In genomic region chr16:72066747-72067146, GRCh38 we compare ENCODE assay signal across 9 cellular contexts. TPM values are rescaled to one million over a fixed set of nuclear protein-coding genes. Genes with fewer than 3 reads are reported as not detected.
A peak's percentile ranks its signal among the peaks of the same experiment; 100 is the strongest.
DNase-seq lines count a peak whose midpoint lies in the region; ATAC-seq, FAIRE-seq and TF ChIP-seq lines count a peak whose summit lies in the region.
"Had no signal": no experiment of that assay in that cellular context is flagged by ENCODE, and none has a peak within 500 bp of the region (broad histone marks: within the 10 kb centered on the region; RNA-seq: fewer than 3 reads in every experiment).

No MANE protein-coding gene starts in this region.

- CTCF ChIA-PET in GM12878 (lab: Yijun Ruan, JAX), result interaction anchor here (0.7 to 3.1 kb wide), 15 partner anchors 9 to 1812 kb away, joined by 3 to 27 read pairs (median 4); partner anchors contain the start of genes DHX38 and TXNL4B
- CTCF ChIA-PET in activated naive CD4-positive, alpha-beta T cell treated with anti-CD3 and anti-CD28 coated beads, Interleukin-2, amount 10 ng/mL, durations not matched to agents 7 days and 5 days (lab: Charles Lee), result interaction anchor here (1.0 to 2.1 kb wide), 7 partner anchors 11 to 49 kb away, joined by 3 to 13 read pairs (median 5); no protein-coding TSS in a partner anchor

- ATAC-seq in GM12878, result peak; percentile 84

- H4K20me1 ChIP-seq in GM12878 (ENCODE audit: control insufficient read depth, insufficient read depth), result no peaks in the 10 kb centered on the region

- no peaks in the 10 kb centered on the region for H3K4me1 Mint-ChIP-seq in immature natural killer cell
- no peaks in the 10 kb centered on the region for H3K4me1 Mint-ChIP-seq in activated naive CD4-positive, alpha-beta T cell treated with anti-CD3 and anti-CD28 coated beads, Interleukin-2, amount 10 ng/mL, durations not matched to agents 7 days and 5 days

- POLR2A ChIA-PET in GM12878 (lab: Charles Lee), result no interaction called here

- TF ChIP-seq POLR2A in GM12878 (IDR thresholded peaks at IDR 0.05; ENCODE audit: low read depth, low read length), result no peak
- no peak for TF ChIP-seq POLR2A in transverse colon (IDR thresholded peaks at IDR 0.05)
- no peak for TF ChIP-seq POLR2A in lower leg skin (IDR thresholded peaks at IDR 0.05)

- H3K27ac ChIP-seq in GM12878 (ENCODE audit: control insufficient read depth, insufficient read depth) (no peak overlapping the region), transverse colon (no peak overlapping the region)

- in situ Hi-C loops in GM12878 (cut with MboI) (no loop called here), transverse colon (cut with MboI; ENCODE audit: low pct_ligation_motif_present in 1 of 4, low pct_unique_long_range_greater_than_20kb in 1 of 4, low sequenced_read_pairs in 3 of 4) (no loop called here)

- no peak overlapping the region for H3K4me3 Mint-ChIP-seq in immature natural killer cell
- H3K4me3 Mint-ChIP-seq in activated naive CD4-positive, alpha-beta T cell treated with anti-CD3 and anti-CD28 coated beads, Interleukin-2, amount 10 ng/mL, durations not matched to agents 7 days and 5 days, result no peak overlapping the region

- RAD21 ChIA-PET in GM12878 (lab: Charles Lee; ENCODE audit: unreplicated experiment), result interaction anchor here (0.9 to 1.8 kb wide), 3 partner anchors 22 to 28 kb away, joined by 3 to 4 read pairs (median 3); partner anchors contain the start of gene TXNL4B

- H3K4me3 ChIP-seq in AG10803 (ENCODE audit: low read length), result no peak overlapping the region
- H3K4me3 ChIP-seq in GM12878, result no peak overlapping the region
- no peak overlapping the region for H3K4me3 ChIP-seq in transverse colon
- no peak overlapping the region for H3K4me3 ChIP-seq in lower leg skin (ENCODE audit: low read depth, poor library complexity, severe bottlenecking)

- no peaks in the 10 kb centered on the region for H3K36me3 ChIP-seq in GM12878 (ENCODE audit: control insufficient read depth in 2 of 2, insufficient read depth in 2 of 2, low read length in 1 of 2)
- H3K36me3 ChIP-seq in transverse colon, result no peaks in the 10 kb centered on the region

- H3K27me3 ChIP-seq in GM12878 (replicated peaks in 1 of 2; ENCODE audit: control insufficient read depth in 2 of 2, insufficient read depth in 2 of 2, low read length in 1 of 2) (no peaks in the 10 kb centered on the region), transverse colon (no peaks in the 10 kb centered on the region)

- no TSS peak for BruUV-seq in GM12878 (replicated peaks; lab: Mats Ljungman, UMichigan)

- TF ChIP-seq CTCF in AG10803 (conservative IDR thresholded peaks at IDR 0.05; ENCODE audit: low read length) (peak; percentile 68), GM12874 (IDR thresholded peaks at IDR 0.05; ENCODE audit: insufficient read depth, low read depth, low read length) (peak; percentile 58), GM12878 (IDR thresholded peaks at IDR 0.05 in 2 of 3, conservative IDR thresholded peaks at IDR 0.05 in 1 of 3; ENCODE audit: control insufficient read depth in 2 of 3, extremely low read depth in 1 of 3, insufficient read depth in 1 of 3, low read depth in 3 of 3, low read length in 3 of 3) (peak; percentile 55 to 57 (median 56)), transverse colon (IDR thresholded peaks at IDR 0.05) (peak in 4 of 5 experiments; percentile 36 to 51 (median 46)), lower leg skin (IDR thresholded peaks at IDR 0.05) (no peak)

- H2AFZ ChIP-seq in GM12878 (ENCODE audit: control insufficient read depth, low read depth, low read length), result no peak overlapping the region

- peaks cover 0 to 7% (median 0%) of the 10 kb centered on the region in 3 donors for H3K36me3 Mint-ChIP-seq in immature natural killer cell
- no peaks in the 10 kb centered on the region for H3K36me3 Mint-ChIP-seq in activated naive CD4-positive, alpha-beta T cell treated with anti-CD3 and anti-CD28 coated beads, Interleukin-2, amount 10 ng/mL, durations not matched to agents 7 days and 5 days

- DNase-seq in AG10803 (ENCODE audit: low read depth), result peak; percentile 51
- peak; percentile 2 for DNase-seq in NCI-H1105 (lab: John Stamatoyannopoulos, UW)
- DNase-seq in GM12878 (ENCODE audit: low read depth, low spot score), result no peak
- peak in 2 of 3 donors; percentile 5 for DNase-seq in immature natural killer cell
- no peak for DNase-seq in transverse colon
- DNase-seq in lower leg skin (ENCODE audit: low spot score in 2 of 2), result no peak
- no peak for DNase-seq in activated naive CD4-positive, alpha-beta T cell treated with anti-CD3 and anti-CD28 coated beads, Interleukin-2, amount 10 ng/mL, durations not matched to agents 7 days and 5 days

- no peak overlapping the region for H3K9ac ChIP-seq in GM12878 (ENCODE audit: control insufficient read depth, insufficient read depth, low read length)

- H3K27ac Mint-ChIP-seq in immature natural killer cell, result peak overlapping the region in 1 of 6 donors; percentile 53
- no peak overlapping the region for H3K27ac Mint-ChIP-seq in activated naive CD4-positive, alpha-beta T cell treated with anti-CD3 and anti-CD28 coated beads, Interleukin-2, amount 10 ng/mL, durations not matched to agents 7 days and 5 days

- H3K27me3 Mint-ChIP-seq in immature natural killer cell (ENCODE audit: low read depth in 3 of 3), result peaks cover 0 to 2% (median 1%) of the 10 kb centered on the region in 3 donors
- no peaks in the 10 kb centered on the region for H3K27me3 Mint-ChIP-seq in activated naive CD4-positive, alpha-beta T cell treated with anti-CD3 and anti-CD28 coated beads, Interleukin-2, amount 10 ng/mL, durations not matched to agents 7 days and 5 days

- no peak for TF ChIP-seq EP300 in GM12878 (IDR thresholded peaks at IDR 0.05; ENCODE audit: borderline replicate concordance in 1 of 2, control insufficient read depth in 1 of 2, low read depth in 2 of 2, low read length in 2 of 2)
- TF ChIP-seq EP300 in transverse colon (IDR thresholded peaks at IDR 0.05; ENCODE audit: low read depth), result no peak

- no peaks in the 10 kb centered on the region for H3K79me2 ChIP-seq in GM12878 (ENCODE audit: control insufficient read depth, insufficient read depth, low read length)

- TF ChIP-seq RAD21 in GM12878 (IDR thresholded peaks at IDR 0.05; ENCODE audit: insufficient read depth, low read depth, low read length), result peak; percentile 67

- SMC1A ChIA-PET in GM12878 (lab: Charles Lee; ENCODE audit: uncharacterized antibody, unreplicated experiment), result interaction anchor here (0.7 to 1.8 kb wide), 4 partner anchors 20 to 26 kb away, joined by 3 to 10 read pairs (median 3); partner anchors contain the start of genes DHX38 and TXNL4B

- no peaks in the 10 kb centered on the region for H3K9me3 ChIP-seq in GM12878 (replicated peaks; ENCODE audit: control insufficient read depth, insufficient read depth, low read length)
- H3K9me3 ChIP-seq in transverse colon, result no peaks in the 10 kb centered on the region

- H3K4me1 ChIP-seq in GM12878 (ENCODE audit: control insufficient read depth, insufficient read depth, low read length) (no peaks in the 10 kb centered on the region), transverse colon (no peaks in the 10 kb centered on the region)

- H3K4me2 ChIP-seq in GM12878 (ENCODE audit: control insufficient read depth, insufficient read depth), result no peak overlapping the region

- 0% methylated on average over 1 of the region's 1 CpG for WGBS in GM12878 (ENCODE audit: insufficient coverage, insufficient replicate concordance, low lambda C conversion rate, missing lambda C conversion rate)
- 0 to 10% methylated on average over 1 of the region's 1 CpG for WGBS in transverse colon (ENCODE audit: low coverage in 1 of 2), 2 donors
- WGBS in lower leg skin, 2 donors, result 0 to 6% methylated on average over 1 of the region's 1 CpG

- intact Hi-C loops in GM12878 (cut with micrococcal nuclease; ENCODE audit: unreplicated experiment), result loop anchor here (1.0 to 5.0 kb wide), 2 partner anchors 33 to 401 kb away; no protein-coding TSS in a partner anchor
- intact Hi-C loops in transverse colon (cut with DNase I; ENCODE audit: low total_unique reads), result loop anchor here (1.0 kb wide), 1 partner anchor 32 kb away; no protein-coding TSS in a partner anchor
- intact Hi-C loops in lower leg skin (cut with DNase I; ENCODE audit: low total_unique reads), result no loop called here

- no peaks in the 10 kb centered on the region for H3K9me3 Mint-ChIP-seq in immature natural killer cell
- no peaks in the 10 kb centered on the region for H3K9me3 Mint-ChIP-seq in activated naive CD4-positive, alpha-beta T cell treated with anti-CD3 and anti-CD28 coated beads, Interleukin-2, amount 10 ng/mL, durations not matched to agents 7 days and 5 days

- FAIRE-seq in GM12878 (lab: Jason Lieb, UNC), result no peak

RNA-seq across cellular contexts. Expression of gene HPR, which starts 3.7 kb away (rescaled TPM):
- not detected in 2 replicates for total RNA-seq in GM12878 (2013; cell fraction: nucleolus; rRNA removed)
- total RNA-seq in GM12878 (2014; rRNA removed) (not detected in 2 replicates), GM12878 (2014; rRNA removed; fragmentation: Illumina TruSeq; extraction: Trizol) (not detected in 2 replicates), GM12878 (2021) (not detected in 2 replicates), transverse colon (not detected), lower leg skin (1 to 10 TPM in 1 of 4 donors, under 1 TPM in 1, not detected in 2; 0.54 to 1.3 TPM)
- polyA plus RNA-seq in GM12878 (2011; ENCODE audit: low read depth), result not detected
- polyA plus RNA-seq in GM12878 (2011; rRNA removed) (not detected in 2 replicates), GM12878 (2014; fragmentation: Illumina TruSeq; extraction: Trizol) (not detected in 2 replicates), GM12878 (2014; fragmentation: Nextera tagmentation; extraction: Ambion mirVana) (not detected), GM12878 (2014; rRNA removed) (not detected in 2 replicates), GM12878 (2016; fragmentation: Nextera tagmentation; extraction: Ambion mirVana) (under 1 TPM in 1 of 2 experiments, not detected in 1; 0.15 TPM), immature natural killer cell (not detected)
- not detected in 2 replicates for polyA plus RNA-seq in GM12878 (2011; cell fraction: cytosol; rRNA removed)
- polyA plus RNA-seq in GM12878 (2011; cell fraction: nucleus; rRNA removed), result not detected in 2 replicates
- not detected in 2 replicates for polyA plus RNA-seq in GM12878 (2012)
- not detected in 2 replicates for polyA minus RNA-seq in GM12878 (2011; rRNA and poly(A)+ RNA removed)
- polyA minus RNA-seq in GM12878 (2011; cell fraction: cytosol; rRNA and poly(A)+ RNA removed), result not detected in 2 replicates
- not detected in 2 replicates for polyA minus RNA-seq in GM12878 (2011; cell fraction: nucleus; rRNA and poly(A)+ RNA removed)
- total RNA-seq: HT1080 had no signal

RNA-seq across cellular contexts. Expression of gene HP, which starts 12.4 kb away (rescaled TPM):
- total RNA-seq in GM12878 (2013; cell fraction: nucleolus; rRNA removed), result not detected in 2 replicates
- not detected in 2 replicates for total RNA-seq in GM12878 (2014; rRNA removed)
- total RNA-seq in GM12878 (2014; rRNA removed; fragmentation: Illumina TruSeq; extraction: Trizol), result not detected in 2 replicates
- total RNA-seq in GM12878 (2021), result 8.7 and 10.8 TPM in 2 replicates
- not detected for polyA plus RNA-seq in GM12878 (2011; ENCODE audit: low read depth)
- polyA plus RNA-seq in GM12878 (2011; rRNA removed), result not detected in 2 replicates
- not detected in 2 replicates for polyA plus RNA-seq in GM12878 (2011; cell fraction: cytosol; rRNA removed)
- polyA plus RNA-seq in GM12878 (2011; cell fraction: nucleus; rRNA removed), result not detected in 2 replicates
- polyA plus RNA-seq in GM12878 (2012), result 0.14 TPM in 1 of 2 replicates, not detected in the other
- not detected in 2 replicates for polyA plus RNA-seq in GM12878 (2014; fragmentation: Illumina TruSeq; extraction: Trizol)
- not detected for polyA plus RNA-seq in GM12878 (2014; fragmentation: Nextera tagmentation; extraction: Ambion mirVana)
- 0.03 TPM in 1 of 2 replicates, not detected in the other for polyA plus RNA-seq in GM12878 (2014; rRNA removed)
- polyA plus RNA-seq in GM12878 (2016; fragmentation: Nextera tagmentation; extraction: Ambion mirVana), result not detected
- polyA minus RNA-seq in GM12878 (2011; rRNA and poly(A)+ RNA removed), result not detected in 2 replicates
- not detected in 2 replicates for polyA minus RNA-seq in GM12878 (2011; cell fraction: cytosol; rRNA and poly(A)+ RNA removed)
- not detected in 2 replicates for polyA minus RNA-seq in GM12878 (2011; cell fraction: nucleus; rRNA and poly(A)+ RNA removed)
- polyA plus RNA-seq in immature natural killer cell, result not detected
- 1 to 10 TPM in 1 of 4 donors, not detected in 3; 1.9 TPM for total RNA-seq in transverse colon
- total RNA-seq in lower leg skin, result 1 to 10 TPM in 1 of 4 donors, not detected in 3; 1.3 TPM
- total RNA-seq: HT1080 had no signal

RNA-seq across cellular contexts. Expression of gene TXNL4B, which starts 26.7 kb away (rescaled TPM):
- 15.0 and 18.1 TPM in 2 replicates for total RNA-seq in GM12878 (2013; cell fraction: nucleolus; rRNA removed)
- total RNA-seq in GM12878 (2014; rRNA removed) (13.3 and 15.2 TPM in 2 replicates), GM12878 (2014; rRNA removed; fragmentation: Illumina TruSeq; extraction: Trizol) (11.1 TPM in 2 replicates), GM12878 (2021) (14.0 and 17.2 TPM in 2 replicates), transverse colon (10 to 100 TPM in 3 of 4 donors, 1 to 10 TPM in 1; 9.8 to 23.9 (median 12.8) TPM), lower leg skin (10 to 100 TPM; 10.5 to 12.4 (median 11.4) TPM)
- 8.4 TPM for polyA plus RNA-seq in GM12878 (2011; ENCODE audit: low read depth)
- polyA plus RNA-seq in GM12878 (2011; rRNA removed) (24.0 and 42.1 TPM in 2 replicates), GM12878 (2014; fragmentation: Illumina TruSeq; extraction: Trizol) (16.2 and 16.3 TPM in 2 replicates), GM12878 (2014; fragmentation: Nextera tagmentation; extraction: Ambion mirVana) (10 to 100 TPM; 13.8 to 15.5 TPM), GM12878 (2014; rRNA removed) (13.4 and 16.9 TPM in 2 replicates), GM12878 (2016; fragmentation: Nextera tagmentation; extraction: Ambion mirVana) (10 to 100 TPM; 22.6 TPM), immature natural killer cell (10 to 100 TPM in 2 of 3 donors, 1 to 10 TPM in 1; 9.6 to 18.3 (median 12.1) TPM)
- 14.6 and 16.4 TPM in 2 replicates for polyA plus RNA-seq in GM12878 (2011; cell fraction: cytosol; rRNA removed)
- 7.9 and 9.1 TPM in 2 replicates for polyA plus RNA-seq in GM12878 (2011; cell fraction: nucleus; rRNA removed)
- 10.7 and 11.5 TPM in 2 replicates for polyA plus RNA-seq in GM12878 (2012)
- 9.0 and 10.5 TPM in 2 replicates for polyA minus RNA-seq in GM12878 (2011; rRNA and poly(A)+ RNA removed)
- 4.4 and 5.4 TPM in 2 replicates for polyA minus RNA-seq in GM12878 (2011; cell fraction: cytosol; rRNA and poly(A)+ RNA removed)
- polyA minus RNA-seq in GM12878 (2011; cell fraction: nucleus; rRNA and poly(A)+ RNA removed), result 4.4 and 6.5 TPM in 2 replicates

RNA-seq across cellular contexts. Expression of gene DHX38, which starts 26.9 kb away (rescaled TPM):
- total RNA-seq in GM12878 (2013; cell fraction: nucleolus; rRNA removed), result 75.4 and 90.2 TPM in 2 replicates
- total RNA-seq in GM12878 (2014; rRNA removed) (47.7 and 48.8 TPM in 2 replicates), GM12878 (2014; rRNA removed; fragmentation: Illumina TruSeq; extraction: Trizol) (32.7 and 38.8 TPM in 2 replicates), GM12878 (2021) (67.0 and 67.8 TPM in 2 replicates), transverse colon (10 to 100 TPM; 37.6 to 60.8 (median 52.8) TPM), lower leg skin (10 to 100 TPM; 47.1 to 93.4 (median 51.2) TPM)
- 41.8 TPM for polyA plus RNA-seq in GM12878 (2011; ENCODE audit: low read depth)
- polyA plus RNA-seq in GM12878 (2011; rRNA removed) (23.9 and 35.7 TPM in 2 replicates), GM12878 (2014; fragmentation: Illumina TruSeq; extraction: Trizol) (39.0 and 40.3 TPM in 2 replicates), GM12878 (2014; fragmentation: Nextera tagmentation; extraction: Ambion mirVana) (1 to 10 TPM; 2.1 to 5.8 TPM), GM12878 (2014; rRNA removed) (51.7 and 60.3 TPM in 2 replicates), GM12878 (2016; fragmentation: Nextera tagmentation; extraction: Ambion mirVana) (10 to 100 TPM; 46.1 to 47.1 TPM), immature natural killer cell (10 to 100 TPM; 16.9 to 39.9 (median 20.6) TPM)
- polyA plus RNA-seq in GM12878 (2011; cell fraction: cytosol; rRNA removed), result 42.0 and 50.8 TPM in 2 replicates
- polyA plus RNA-seq in GM12878 (2011; cell fraction: nucleus; rRNA removed), result 179 and 255 TPM in 2 replicates
- polyA plus RNA-seq in GM12878 (2012), result 57.3 and 77.4 TPM in 2 replicates
- 65.1 and 79.6 TPM in 2 replicates for polyA minus RNA-seq in GM12878 (2011; rRNA and poly(A)+ RNA removed)
- polyA minus RNA-seq in GM12878 (2011; cell fraction: cytosol; rRNA and poly(A)+ RNA removed), result 23.4 and 33.1 TPM in 2 replicates
- polyA minus RNA-seq in GM12878 (2011; cell fraction: nucleus; rRNA and poly(A)+ RNA removed), result 41.0 and 69.0 TPM in 2 replicates

RNA-seq across cellular contexts. Expression of gene DHODH, which starts 58.2 kb away (rescaled TPM):
- 14.0 and 18.4 TPM in 2 replicates for total RNA-seq in GM12878 (2013; cell fraction: nucleolus; rRNA removed)
- total RNA-seq in GM12878 (2014; rRNA removed), result 10.7 and 12.5 TPM in 2 replicates
- total RNA-seq in GM12878 (2014; rRNA removed; fragmentation: Illumina TruSeq; extraction: Trizol), result 10.2 and 10.5 TPM in 2 replicates
- 14.3 and 18.9 TPM in 2 replicates for total RNA-seq in GM12878 (2021)
- polyA plus RNA-seq in GM12878 (2011; ENCODE audit: low read depth), result 5.7 TPM
- polyA plus RNA-seq in GM12878 (2011; rRNA removed), result 13.7 and 14.6 TPM in 2 replicates
- polyA plus RNA-seq in GM12878 (2011; cell fraction: cytosol; rRNA removed), result 13.1 and 15.5 TPM in 2 replicates
- 10.3 and 11.2 TPM in 2 replicates for polyA plus RNA-seq in GM12878 (2011; cell fraction: nucleus; rRNA removed)
- 6.2 and 6.9 TPM in 2 replicates for polyA plus RNA-seq in GM12878 (2012)
- 10.7 and 13.5 TPM in 2 replicates for polyA plus RNA-seq in GM12878 (2014; fragmentation: Illumina TruSeq; extraction: Trizol)
- 1 to 10 TPM; 3.4 to 4.1 TPM for polyA plus RNA-seq in GM12878 (2014; fragmentation: Nextera tagmentation; extraction: Ambion mirVana)
- polyA plus RNA-seq in GM12878 (2014; rRNA removed), result 12.5 and 12.9 TPM in 2 replicates
- polyA plus RNA-seq in GM12878 (2016; fragmentation: Nextera tagmentation; extraction: Ambion mirVana), result 10 to 100 TPM; 20.8 to 23.3 TPM
- polyA minus RNA-seq in GM12878 (2011; rRNA and poly(A)+ RNA removed), result 6.9 and 11.4 TPM in 2 replicates
- polyA minus RNA-seq in GM12878 (2011; cell fraction: cytosol; rRNA and poly(A)+ RNA removed), result 4.0 and 6.4 TPM in 2 replicates
- 7.0 and 15.0 TPM in 2 replicates for polyA minus RNA-seq in GM12878 (2011; cell fraction: nucleus; rRNA and poly(A)+ RNA removed)
- 1 to 10 TPM in 2 of 3 donors, under 1 TPM in 1; 0.34 to 7.2 (median 5.9) TPM for polyA plus RNA-seq in immature natural killer cell
- 1 to 10 TPM in 2 of 4 donors, under 1 TPM in 1, not detected in 1; 0.75 to 4.8 (median 1.6) TPM for total RNA-seq in transverse colon
- 1 to 10 TPM; 3.7 to 7.3 (median 4.7) TPM for total RNA-seq in lower leg skin

Comparison
In these comparisons a context has a peak if more than half of its experiments do, and no peak if none do; other contexts are left out.
1. DNase-seq: peak in AG10803 (single experiment), NCI-H1105 (single experiment) and immature natural killer cell (2 of 3); none in GM12878 (single experiment), transverse colon (single experiment), lower leg skin (0 of 2) and activated naive CD4-positive, alpha-beta T cell treated with anti-CD3 and anti-CD28 coated beads, Interleukin-2, amount 10 ng/mL, durations not matched to agents 7 days and 5 days (single experiment).
2. CTCF ChIP-seq: peak in AG10803 (single experiment), GM12874 (single experiment), GM12878 (3 of 3) and transverse colon (4 of 5); none in lower leg skin (0 of 3).